In genomic region chr20:50921055-50921454, GRCh38 we compare ENCODE assay signal across 1 cellular context.
TF ChIP-seq lines count a peak whose summit lies in the region.

No MANE protein-coding gene starts in this region.

TF ChIP-seq in K562, 482 proteins besides CTCF, POLR2A, EP300 and RAD21:
- 0 out of 2 replicates have a peak, but pooled peaks have one; percentile 16 for TF ChIP-seq ARID1B (IDR thresholded peaks at IDR 0.05)
- TF ChIP-seq RFX1 (IDR thresholded peaks at IDR 0.05), result peak; percentile 86
- TF ChIP-seq ZNF395 (CRISPR knock-in tag; IDR thresholded peaks at IDR 0.05), result no peak
- no peak for TF ChIP-seq TFAM (CRISPR knock-in tag; conservative IDR thresholded peaks at IDR 0.05)
- TF ChIP-seq MIER1 (IDR thresholded peaks at IDR 0.05; ENCODE audit: low read depth), result no peak
- peak; percentile 41; the same call in 1 of the 2 replicates for TF ChIP-seq ATF3 (IDR thresholded peaks at IDR 0.05)
- TF ChIP-seq ATF3 (CRISPR knock-in tag; conservative IDR thresholded peaks at IDR 0.05), result no peak
- TF ChIP-seq NFYB (IDR thresholded peaks at IDR 0.05; ENCODE audit: extremely low read depth, insufficient read length), result no peak
- TF ChIP-seq CEBPG (CRISPR knock-in tag; IDR thresholded peaks at IDR 0.05), result no peak
- TF ChIP-seq CEBPG (tag; conservative IDR thresholded peaks at IDR 0.05 in 1 of 2, IDR thresholded peaks at IDR 0.05 in 1 of 2), result 0 out of 4 replicates have a peak, but pooled peaks of 1 of the 2 experiments have one; percentile 12
- no peak for TF ChIP-seq CREB3L1 (IDR thresholded peaks at IDR 0.05; ENCODE audit: borderline replicate concordance, low read depth)
- 0 out of 2 replicates have a peak, but pooled peaks have one; percentile 8 for TF ChIP-seq CBFA2T2 (conservative IDR thresholded peaks at IDR 0.05)
- 0 out of 2 replicates have a peak, but pooled peaks have one; percentile 26 for TF ChIP-seq SMARCA4 (IDR thresholded peaks at IDR 0.05)
- no peak for TF ChIP-seq FOXP4 (CRISPR knock-in tag; IDR thresholded peaks at IDR 0.05; ENCODE audit: borderline replicate concordance)
- TF ChIP-seq CBFA2T3 (IDR thresholded peaks at IDR 0.05), result peak; percentile 35; the same call in 1 of the 2 replicates
- no peak for TF ChIP-seq STAT5A (IDR thresholded peaks at IDR 0.05; ENCODE audit: borderline replicate concordance, low read length)
- TF ChIP-seq TAL1 (IDR thresholded peaks at IDR 0.05), result peak; percentile 45; the same call in 1 of the 2 replicates
- no peak for TF ChIP-seq SAFB2 (IDR thresholded peaks at IDR 0.05; ENCODE audit: borderline replicate concordance, low read depth, low read length, severe bottlenecking)
TF ChIP-seq in K562: peak in this region for 8.
